In the genomic region with DNA sequence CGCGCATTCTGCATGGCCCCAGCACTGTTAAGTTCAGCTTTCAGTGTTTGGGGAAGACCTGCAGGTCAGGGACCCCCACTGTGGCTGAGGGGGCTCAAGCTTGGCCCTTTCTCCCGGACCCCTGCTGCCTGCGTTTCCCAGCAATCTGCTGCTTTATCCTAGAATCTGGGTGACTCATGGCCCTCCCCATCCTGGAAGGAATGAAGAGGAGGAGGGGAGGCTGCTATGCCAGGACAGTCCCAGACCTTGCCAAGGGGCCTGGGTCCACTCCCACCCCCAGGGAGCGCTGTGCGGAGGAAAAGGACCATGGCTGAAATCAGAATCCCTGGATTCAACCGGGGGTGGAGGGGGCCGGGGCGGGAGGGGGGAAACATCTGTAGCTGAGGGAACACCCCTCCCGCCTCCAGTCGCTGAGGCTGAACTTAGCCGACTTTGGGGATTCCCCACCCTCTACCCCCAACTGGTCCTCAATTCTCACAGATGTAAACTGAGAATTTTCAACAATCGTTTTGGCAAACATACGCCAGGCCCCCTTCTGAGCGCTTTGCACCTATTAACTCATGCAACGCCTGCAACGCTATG, we compare ENCODE assay signal across 8 cellular contexts. TPM values are rescaled to one million over a fixed set of nuclear protein-coding genes. Genes with fewer than 3 reads are reported as not detected.
DNase-seq lines count a peak whose midpoint lies in the region; ATAC-seq, FAIRE-seq and TF ChIP-seq lines count a peak whose summit lies in the region.

No MANE protein-coding gene starts in this region.

- in situ Hi-C loops in astrocyte of the spinal cord (cut with HindIII; ENCODE audit: low sequenced_read_pairs): no loop called here

- H3K27ac ChIP-seq in HCT116 (ENCODE audit: low read depth, low read length): peak overlapping the region; percentile 50; the same call in 1 of the 2 replicates
- no peak overlapping the region for H3K27ac ChIP-seq in keratinocyte (ENCODE audit: control insufficient read depth, insufficient read depth, low read length)
- no peak overlapping the region for H3K27ac ChIP-seq in upper lobe of right lung

- H3K36me3 ChIP-seq in HCT116 (ENCODE audit: control insufficient read depth in 1 of 2, insufficient read depth in 2 of 2, low read length in 2 of 2) (peaks cover 3 to 14% of the 10 kb centered on the region in 2 experiments; a peak in 2 of 4 replicates), keratinocyte (ENCODE audit: control insufficient read depth in 2 of 2, extremely low read depth in 1 of 2, insufficient read depth in 2 of 2, low read length in 2 of 2) (no peaks in the 10 kb centered on the region), upper lobe of right lung (no peaks in the 10 kb centered on the region)

- no peaks in the 10 kb centered on the region for H4K20me1 ChIP-seq in HCT116 (ENCODE audit: insufficient read depth)
- no peaks in the 10 kb centered on the region for H4K20me1 ChIP-seq in keratinocyte (ENCODE audit: control insufficient read depth, extremely low read depth, insufficient read depth, low read length)

- DNase-seq in A172 (ENCODE audit: low spot score): peak; percentile 55
- DNase-seq in HCT116 (ENCODE audit: low read depth, low spot score): no peak
- DNase-seq in astrocyte of the spinal cord (ENCODE audit: low read depth, low spot score): peak; percentile 81
- no peak for DNase-seq in keratinocyte (ENCODE audit: low read depth, low spot score)
- no peak for DNase-seq in upper lobe of right lung

- BruUV-seq in HCT116 (replicated peaks; lab: Mats Ljungman, UMichigan): no TSS peak

- H3K4me1 ChIP-seq in HCT116 (ENCODE audit: control insufficient read depth in 1 of 2, insufficient read depth in 2 of 2, low read length in 2 of 2) (peaks cover 0 to 34% of the 10 kb centered on the region in 2 experiments; a peak in 3 of 4 replicates), keratinocyte (ENCODE audit: control insufficient read depth, extremely low read depth, insufficient read depth, low read length) (peaks cover 6% of the 10 kb centered on the region), upper lobe of right lung (peaks cover 7% of the 10 kb centered on the region)

- FAIRE-seq in keratinocyte (lab: Jason Lieb, UNC): no peak

- H3K9ac ChIP-seq in HCT116 (ENCODE audit: low read length) (peak overlapping the region; percentile 68), keratinocyte (ENCODE audit: control insufficient read depth, extremely low read depth, insufficient read depth, low read length) (no peak overlapping the region)

- no peaks in the 10 kb centered on the region for H3K9me1 ChIP-seq in keratinocyte (ENCODE audit: control insufficient read depth, extremely low read depth, insufficient read depth, low read length)

- no peak for TF ChIP-seq POLR2A in HCT116 (IDR thresholded peaks at IDR 0.05; ENCODE audit: borderline replicate concordance, extremely low read depth, insufficient read depth, insufficient read length)

- RAD21 ChIA-PET in HCT116 (lab: Charles Lee; ENCODE audit: low non-redundant PET in 1 of 2, low total read pairs in 2 of 2, uncharacterized antibody in 2 of 2, unreplicated experiment in 2 of 2): interaction anchor here (0.6 to 0.7 kb wide), 2 partner anchors 24 to 128 kb away, joined by 5 to 7 read pairs; no protein-coding TSS in a partner anchor

- TF ChIP-seq CTCF in HCT116 (IDR thresholded peaks at IDR 0.05 in 2 of 3, conservative IDR thresholded peaks at IDR 0.05 in 1 of 3; ENCODE audit: borderline replicate concordance in 1 of 3, insufficient read depth in 1 of 3, low read depth in 2 of 3, low read length in 2 of 3) (no peak), astrocyte of the spinal cord (IDR thresholded peaks at IDR 0.05; ENCODE audit: low read depth, low read length) (peak; percentile 41), keratinocyte (optimal IDR thresholded peaks at IDR 0.05 in 1 of 3, IDR thresholded peaks at IDR 0.05 in 1 of 3, conservative IDR thresholded peaks at IDR 0.05 in 1 of 3; ENCODE audit: extremely low read depth in 1 of 3, insufficient read depth in 2 of 3, low read length in 3 of 3) (peak in 1 of 3 experiments; percentile 2), upper lobe of right lung (IDR thresholded peaks at IDR 0.05) (no peak)

- peak; percentile 59 for ATAC-seq in HCT116
- peak; percentile 6 for ATAC-seq in upper lobe of right lung
- no peak for ATAC-seq in GM18909 (IDR thresholded peaks at IDR 0.05; ENCODE audit: poor library complexity, unreplicated experiment)
- no peak for ATAC-seq in GM21529 (IDR thresholded peaks at IDR 0.05; ENCODE audit: unreplicated experiment)
- no peak for ATAC-seq in GM18519 (IDR thresholded peaks at IDR 0.05; ENCODE audit: low FRiP score, unreplicated experiment)

- peak overlapping the region; percentile 100 for H3K4me2 ChIP-seq in HCT116 (ENCODE audit: low read length)
- peak overlapping the region; percentile 99 for H3K4me2 ChIP-seq in keratinocyte (ENCODE audit: control insufficient read depth, extremely low read depth, insufficient read depth, low read depth, low read length)

- H2AFZ ChIP-seq in HCT116 (ENCODE audit: low read depth, low read length, poor library complexity, severe bottlenecking) (peak overlapping the region; percentile 94), keratinocyte (ENCODE audit: control insufficient read depth, low read length) (no peak overlapping the region)

- peaks cover 6 to 14% of the 10 kb centered on the region in 2 experiments; a peak in 2 of 4 replicates for H3K9me3 ChIP-seq in HCT116 (ENCODE audit: control insufficient read depth in 1 of 2, insufficient read depth in 1 of 2, low read depth in 1 of 2, low read length in 2 of 2)
- no peaks in the 10 kb centered on the region for H3K9me3 ChIP-seq in keratinocyte (ENCODE audit: control insufficient read depth, low read depth, low read length)
- no peaks in the 10 kb centered on the region for H3K9me3 ChIP-seq in upper lobe of right lung

- H3K79me2 ChIP-seq in HCT116 (ENCODE audit: insufficient read depth, low read length) (no peaks in the 10 kb centered on the region), keratinocyte (ENCODE audit: control insufficient read depth, insufficient read depth, low read length) (no peaks in the 10 kb centered on the region)

- H3K27me3 ChIP-seq in HCT116 (ENCODE audit: insufficient read depth, low read length) (no peaks in the 10 kb centered on the region), keratinocyte (ENCODE audit: control insufficient read depth, extremely low read depth, insufficient read depth, low read length) (no peaks in the 10 kb centered on the region), upper lobe of right lung (peaks cover 5% of the 10 kb centered on the region)

- intact Hi-C loops in HCT116 (cut with micrococcal nuclease) (no loop called here), upper lobe of right lung (cut with DNase I) (no loop called here)

- no peaks in the 10 kb centered on the region for H3K9me2 ChIP-seq in HCT116 (ENCODE audit: insufficient read depth)

- no peak for TF ChIP-seq RAD21 in HCT116 (IDR thresholded peaks at IDR 0.05; ENCODE audit: low read depth)

- dilution Hi-C loops in keratinocyte (cut with MboI; ENCODE audit: extremely low pct_ligation_motif_present, low sequenced_read_pairs): no loop called here

- H3K4me3 ChIP-seq in HCT116 (replicated peaks in 1 of 2; ENCODE audit: low read depth in 1 of 2, low read length in 2 of 2) (peak overlapping the region; percentile 50 to 70), astrocyte of the spinal cord (ENCODE audit: low read depth, low read length) (peak overlapping the region; percentile 47), keratinocyte (ENCODE audit: control insufficient read depth in 2 of 3, extremely low read depth in 1 of 3, insufficient read depth in 2 of 3, low read depth in 1 of 3, low read length in 3 of 3) (peak overlapping the region in 2 of 3 experiments; percentile 58 to 60), upper lobe of right lung (peak overlapping the region; percentile 46)

- POLR2A ChIA-PET in HCT116 (lab: Charles Lee): interaction anchor here (0.7 kb wide), 1 partner anchor 26 kb away, joined by 3 read pairs; no protein-coding TSS in a partner anchor

- CTCF ChIA-PET in HCT116 (lab: Charles Lee): interaction anchor here (1.0 to 3.6 kb wide), 5 partner anchors 18 to 35 kb away, joined by 3 to 16 read pairs (median 4); a partner anchor contains a TSS

RNA-seq across cellular contexts. Expression of a gene that starts 20.6 kb away (rescaled TPM):
- total RNA-seq in A172 (2014; rRNA removed; shearing (Covaris generic)): 0.79 and 5.5 TPM in 2 replicates
- total RNA-seq in HCT116 (2021; ENCODE audit: unreplicated experiment) (4.1 TPM), upper lobe of right lung (1.8 TPM)
- 2.6 and 4.3 TPM in 2 replicates for polyA plus RNA-seq in HCT116 (2012)
- 0.23 to 0.45 TPM (median 0.27 TPM) in 3 replicates for polyA plus RNA-seq in keratinocyte
- 0.55 TPM for polyA plus RNA-seq in keratinocyte (2011; ENCODE audit: low read depth)
- 0.23 and 0.40 TPM in 2 replicates for polyA plus RNA-seq in keratinocyte (2011; cell fraction: cytosol; rRNA removed)
- 0.42 and 0.88 TPM in 2 replicates for polyA plus RNA-seq in keratinocyte (2011; cell fraction: nucleus; rRNA removed)
- 0.44 and 0.65 TPM in 2 replicates for polyA plus RNA-seq in keratinocyte (2012; ENCODE audit: low replicate concordance)
- 0.36 to 0.51 TPM in 2 of 3 replicates, not detected in the other for polyA minus RNA-seq in keratinocyte
- polyA minus RNA-seq in keratinocyte (2011; cell fraction: cytosol; rRNA and poly(A)+ RNA removed): not detected
- 0.21 and 0.39 TPM in 2 replicates for polyA minus RNA-seq in keratinocyte (2011; cell fraction: nucleus; rRNA and poly(A)+ RNA removed)

RNA-seq across cellular contexts. Expression of a gene that starts 34.7 kb away (rescaled TPM):
- total RNA-seq in A172 (2014; rRNA removed; shearing (Covaris generic)): 4.3 and 7.7 TPM in 2 replicates
- total RNA-seq in HCT116 (2021; ENCODE audit: unreplicated experiment) (17.5 TPM), upper lobe of right lung (88.2 TPM)
- polyA plus RNA-seq in HCT116 (2012): 11.4 and 13.7 TPM in 2 replicates
- polyA plus RNA-seq in keratinocyte: 5.0 to 6.2 TPM (median 5.2 TPM) in 3 replicates
- polyA plus RNA-seq in keratinocyte (2011; ENCODE audit: low read depth): 3.3 TPM
- polyA plus RNA-seq in keratinocyte (2011; cell fraction: cytosol; rRNA removed): 2.7 and 3.3 TPM in 2 replicates
- 11.8 and 14.7 TPM in 2 replicates for polyA plus RNA-seq in keratinocyte (2011; cell fraction: nucleus; rRNA removed)
- 1.5 and 5.4 TPM in 2 replicates for polyA plus RNA-seq in keratinocyte (2012; ENCODE audit: low replicate concordance)
- polyA minus RNA-seq in keratinocyte: 2.6 to 7.4 TPM (median 5.6 TPM) in 3 replicates
- 1.5 TPM for polyA minus RNA-seq in keratinocyte (2011; cell fraction: cytosol; rRNA and poly(A)+ RNA removed)
- polyA minus RNA-seq in keratinocyte (2011; cell fraction: nucleus; rRNA and poly(A)+ RNA removed): 5.7 and 6.2 TPM in 2 replicates

RNA-seq across cellular contexts. Expression of a gene that starts 34.9 kb away (rescaled TPM):
- total RNA-seq in A172 (2014; rRNA removed; shearing (Covaris generic)): 67.5 and 98.5 TPM in 2 replicates
- total RNA-seq in HCT116 (2021; ENCODE audit: unreplicated experiment) (92.9 TPM), upper lobe of right lung (87.8 TPM)
- 191 and 197 TPM in 2 replicates for polyA plus RNA-seq in HCT116 (2012)
- 177 to 217 TPM (median 195 TPM) in 3 replicates for polyA plus RNA-seq in keratinocyte
- 4.2 TPM for polyA plus RNA-seq in keratinocyte (2011; ENCODE audit: low read depth)
- 131 and 187 TPM in 2 replicates for polyA plus RNA-seq in keratinocyte (2011; cell fraction: cytosol; rRNA removed)
- polyA plus RNA-seq in keratinocyte (2011; cell fraction: nucleus; rRNA removed): 94.4 and 112 TPM in 2 replicates
- 15.0 and 317 TPM in 2 replicates for polyA plus RNA-seq in keratinocyte (2012; ENCODE audit: low replicate concordance)
- polyA minus RNA-seq in keratinocyte: 189 to 290 TPM (median 263 TPM) in 3 replicates
- 167 TPM for polyA minus RNA-seq in keratinocyte (2011; cell fraction: cytosol; rRNA and poly(A)+ RNA removed)
- 45.9 and 46.7 TPM in 2 replicates for polyA minus RNA-seq in keratinocyte (2011; cell fraction: nucleus; rRNA and poly(A)+ RNA removed)

Comparison
In these comparisons a context has a peak if more than half of its experiments do, and no peak if none do; other contexts are left out.
1. DNase-seq: peak in A172 (single experiment) and astrocyte of the spinal cord (single experiment); none in HCT116 (single experiment), keratinocyte (single experiment) and upper lobe of right lung (single experiment).
2. ATAC-seq: peak in HCT116 (single experiment) and upper lobe of right lung (single experiment); none in GM18909 (single experiment), GM21529 (single experiment) and GM18519 (single experiment).
3. Peak in every context shown above with its lines, with median percentiles within 50 percentile points of each other: H3K4me3 ChIP-seq.